ENCODE assay signal across 1 cellular context in genomic region chr7:107538001-107538400, GRCh38.
TF ChIP-seq lines count a peak whose summit lies in the region.

No MANE protein-coding gene starts in this region.

TF ChIP-seq in WTC11, 78 proteins besides CTCF, POLR2A, EP300 and RAD21 (continued from another document):
- TF ChIP-seq CDX4 (CRISPR knock-in tag; IDR thresholded peaks at IDR 0.05; ENCODE audit: borderline replicate concordance) = no peak
- no peak for TF ChIP-seq ZNF138 (CRISPR knock-in tag; conservative IDR thresholded peaks at IDR 0.05)
- TF ChIP-seq SMAD4 (CRISPR knock-in tag; IDR thresholded peaks at IDR 0.05) = no peak
- no peak for TF ChIP-seq MAX (CRISPR knock-in tag; IDR thresholded peaks at IDR 0.05)
- no peak for TF ChIP-seq ERG (CRISPR knock-in tag; IDR thresholded peaks at IDR 0.05)
- TF ChIP-seq NFATC4 (CRISPR knock-in tag; IDR thresholded peaks at IDR 0.05) = no peak
- TF ChIP-seq ZNF317 (CRISPR knock-in tag; IDR thresholded peaks at IDR 0.05; ENCODE audit: borderline replicate concordance, low read depth) = no peak
- no peak for TF ChIP-seq PRRX2 (CRISPR knock-in tag; IDR thresholded peaks at IDR 0.05)
